8 cellular contexts compared by ENCODE assay signal in genomic region chrX:10157545-10157944, GRCh38. TPM values are rescaled to one million over a fixed set of nuclear protein-coding genes. Genes with fewer than 3 reads are reported as not detected.
DNase-seq lines count a peak whose midpoint lies in the region; ATAC-seq and TF ChIP-seq lines count a peak whose summit lies in the region.

No MANE protein-coding gene starts in this region.

- H3K9me3 ChIP-seq in HCT116 (ENCODE audit: control insufficient read depth in 1 of 2, insufficient read depth in 1 of 2, low read depth in 1 of 2, low read length in 2 of 2) (no peaks in the 10 kb centered on the region), right atrium auricular region (no peaks in the 10 kb centered on the region), skeletal muscle satellite cell (replicated peaks; ENCODE audit: low read length) (no peaks in the 10 kb centered on the region)

- POLR2A ChIA-PET in HCT116 (lab: Charles Lee) = no interaction called here
- POLR2A ChIA-PET in activated B cell treated with CpG ODN at 0.5 μM for 24 hours (lab: Charles Lee) = interaction anchor here (0.7 to 2.7 kb wide), 3 partner anchors 38 to 46 kb away, joined by 4 to 12 read pairs (median 7); no protein-coding TSS in a partner anchor

- no TSS peak for BruUV-seq in HCT116 (replicated peaks; lab: Mats Ljungman, UMichigan)

- peak overlapping the region; percentile 83 for H3K4me3 Mint-ChIP-seq in activated B cell treated with CpG ODN at 0.5 μM for 24 hours

- DNase-seq in HCT116 (ENCODE audit: low read depth, low spot score) = no peak
- DNase-seq in activated B cell treated with CpG ODN at 0.5 μM for 24 hours = no peak
- no peak for DNase-seq in right atrium auricular region (ENCODE audit: low spot score)
- DNase-seq in germinal center (ENCODE audit: low spot score) = no peak
- DNase-seq in T-helper 9 cell = no peak
- DNase-seq in iPS-NIHi7 (ENCODE audit: extremely low spot score) = no peak

- no peaks in the 10 kb centered on the region for H3K9me2 ChIP-seq in HCT116 (ENCODE audit: insufficient read depth)

- H3K4me3 ChIP-seq in HCT116 (replicated peaks in 1 of 2; ENCODE audit: low read depth in 1 of 2, low read length in 2 of 2) (peak overlapping the region; percentile 40 to 55), right atrium auricular region (peak overlapping the region; percentile 30 to 41), skeletal muscle satellite cell (ENCODE audit: low read length) (peak overlapping the region; percentile 69)

- H3K4me1 ChIP-seq in HCT116 (ENCODE audit: control insufficient read depth in 1 of 2, insufficient read depth in 2 of 2, low read length in 2 of 2) (peaks cover 4 to 17% of the 10 kb centered on the region in 2 experiments; a peak in 3 of 4 replicates), right atrium auricular region (peaks cover 0 to 21% of the 10 kb centered on the region in 2 donors), skeletal muscle satellite cell (ENCODE audit: control insufficient read depth, insufficient read depth, low read length) (peaks cover 23% of the 10 kb centered on the region)

- intact Hi-C loops in HCT116 (cut with micrococcal nuclease) = no loop called here
- intact Hi-C loops in activated B cell treated with CpG ODN at 0.5 μM for 24 hours (cut with micrococcal nuclease) = loop anchor here (1.0 to 5.0 kb wide), 2 partner anchors 9 to 955 kb away; partner anchors contain the start of gene HCCS

- H3K9ac ChIP-seq in HCT116 (ENCODE audit: low read length) = peak overlapping the region; percentile 46
- H3K9ac ChIP-seq in skeletal muscle satellite cell (ENCODE audit: low read depth, low read length) = peak overlapping the region; percentile 82

- H4K20me1 ChIP-seq in HCT116 (ENCODE audit: insufficient read depth) = no peaks in the 10 kb centered on the region

- no peaks in the 10 kb centered on the region for H3K79me2 ChIP-seq in HCT116 (ENCODE audit: insufficient read depth, low read length)

- H3K4me1 Mint-ChIP-seq in activated B cell treated with CpG ODN at 0.5 μM for 24 hours = peaks cover 34% of the 10 kb centered on the region

- peak overlapping the region; percentile 78 for H3K27ac Mint-ChIP-seq in activated B cell treated with CpG ODN at 0.5 μM for 24 hours

- H3K27ac ChIP-seq in HCT116 (ENCODE audit: low read depth, low read length) = no peak overlapping the region
- peak overlapping the region; percentile 75 to 77 for H3K27ac ChIP-seq in right atrium auricular region

- H3K36me3 Mint-ChIP-seq in activated B cell treated with CpG ODN at 0.5 μM for 24 hours (ENCODE audit: low read depth) = peaks cover 16% of the 10 kb centered on the region

- no peak for TF ChIP-seq RAD21 in HCT116 (IDR thresholded peaks at IDR 0.05; ENCODE audit: low read depth)

- ATAC-seq in HCT116 (no peak), activated B cell treated with CpG ODN at 0.5 μM for 24 hours (ENCODE audit: low read depth) (no peak), GM19023 (IDR thresholded peaks at IDR 0.05; ENCODE audit: unreplicated experiment) (no peak)

- peak overlapping the region; percentile 52 for H2AFZ ChIP-seq in HCT116 (ENCODE audit: low read depth, low read length, poor library complexity, severe bottlenecking)

- TF ChIP-seq CTCF in HCT116 (IDR thresholded peaks at IDR 0.05 in 2 of 3, conservative IDR thresholded peaks at IDR 0.05 in 1 of 3; ENCODE audit: borderline replicate concordance in 1 of 3, insufficient read depth in 1 of 3, low read depth in 2 of 3, low read length in 2 of 3) (no peak), activated B cell treated with CpG ODN at 0.5 μM for 24 hours (IDR thresholded peaks at IDR 0.05) (no peak), right atrium auricular region (IDR thresholded peaks at IDR 0.05) (no peak)

- no peaks in the 10 kb centered on the region for H3K36me3 ChIP-seq in HCT116 (ENCODE audit: control insufficient read depth in 1 of 2, insufficient read depth in 2 of 2, low read length in 2 of 2)
- H3K36me3 ChIP-seq in right atrium auricular region = no peaks in the 10 kb centered on the region
- no peaks in the 10 kb centered on the region for H3K36me3 ChIP-seq in skeletal muscle satellite cell (ENCODE audit: insufficient read depth, low read length)

- H3K27me3 ChIP-seq in HCT116 (ENCODE audit: insufficient read depth, low read length) = no peaks in the 10 kb centered on the region
- no peaks in the 10 kb centered on the region for H3K27me3 ChIP-seq in right atrium auricular region
- no peaks in the 10 kb centered on the region for H3K27me3 ChIP-seq in skeletal muscle satellite cell (ENCODE audit: control insufficient read depth, insufficient read depth, low read length)

- peak overlapping the region; percentile 77 for H3K4me2 ChIP-seq in HCT116 (ENCODE audit: low read length)
- H3K4me2 ChIP-seq in skeletal muscle satellite cell (ENCODE audit: low read length) = peak overlapping the region; percentile 73

- CTCF ChIA-PET in HCT116 (lab: Charles Lee) (no interaction called here), activated B cell treated with CpG ODN at 0.5 μM for 24 hours (lab: Charles Lee) (interaction anchor here (1.1 to 2.2 kb wide), 2 partner anchors 37 to 39 kb away, joined by 3 to 9 read pairs; no protein-coding TSS in a partner anchor)

- no peaks in the 10 kb centered on the region for H3K27me3 Mint-ChIP-seq in activated B cell treated with CpG ODN at 0.5 μM for 24 hours

- RAD21 ChIA-PET in HCT116 (lab: Charles Lee; ENCODE audit: low non-redundant PET in 1 of 2, low total read pairs in 2 of 2, uncharacterized antibody in 2 of 2, unreplicated experiment in 2 of 2) = no interaction called here

- TF ChIP-seq POLR2A in HCT116 (IDR thresholded peaks at IDR 0.05; ENCODE audit: borderline replicate concordance, extremely low read depth, insufficient read depth, insufficient read length) = no peak

- no peaks in the 10 kb centered on the region for H3K9me3 Mint-ChIP-seq in activated B cell treated with CpG ODN at 0.5 μM for 24 hours

TF ChIP-seq in HCT116, 20 proteins besides CTCF, POLR2A, EP300 and RAD21:
- TF ChIP-seq EGR1 (IDR thresholded peaks at IDR 0.05; ENCODE audit: low read depth) (no peak), EZH2phosphoT487 (IDR thresholded peaks at IDR 0.05; ENCODE audit: borderline replicate concordance) (no peak), CEBPB (IDR thresholded peaks at IDR 0.05; ENCODE audit: low read depth) (no peak), YY1 (IDR thresholded peaks at IDR 0.05; ENCODE audit: extremely low read depth, insufficient replicate concordance, low read depth, low read length) (no peak)

RNA-seq across cellular contexts. Expression of gene CLCN4, which starts 0.8 kb away (rescaled TPM):
- 3.1 TPM for total RNA-seq in HCT116 (2021; ENCODE audit: unreplicated experiment)
- polyA plus RNA-seq in HCT116 (2012) = 1.7 and 1.8 TPM in 2 replicates
- total RNA-seq in activated B cell treated with CpG ODN at 0.5 μM for 24 hours = 3.4 and 4.7 TPM in 2 replicates
- 10 to 100 TPM; 15.6 to 37.6 TPM for total RNA-seq in right atrium auricular region
- 2.8 and 3.5 TPM in 2 replicates for total RNA-seq in skeletal muscle satellite cell (2012; rRNA removed)
